In genomic region chr11:130894322-130895025, GRCh38 we compare ENCODE assay signal across 8 cellular contexts. TPM values are rescaled to one million over a fixed set of nuclear protein-coding genes. Genes with fewer than 3 reads are reported as not detected.
A peak's percentile ranks its signal among the peaks of the same experiment; 100 is the strongest.
DNase-seq lines count a peak whose midpoint lies in the region; ATAC-seq and TF ChIP-seq lines count a peak whose summit lies in the region.

No MANE protein-coding gene starts in this region.

- in situ Hi-C loops in transverse colon (cut with MboI; ENCODE audit: low pct_ligation_motif_present in 1 of 4, low pct_unique_long_range_greater_than_20kb in 1 of 4, low sequenced_read_pairs in 3 of 4): no loop called here

- H3K9me3 ChIP-seq in neutrophil (no peaks in the 10 kb centered on the region), transverse colon (no peaks in the 10 kb centered on the region)

- H3K27me3 Mint-ChIP-seq in activated T-helper 17 cell treated with anti-CD3 and anti-CD28 coated beads, Interleukin-2, amount 50 U/mL, for 72 hours: no peaks in the 10 kb centered on the region

- TF ChIP-seq CTCF in fibroblast of villous mesenchyme (IDR thresholded peaks at IDR 0.05; ENCODE audit: insufficient read depth, low read depth, low read length) (peak; percentile 87), neutrophil (IDR thresholded peaks at IDR 0.05) (peak; percentile 72), transverse colon (IDR thresholded peaks at IDR 0.05) (peak; percentile 79 to 90 (median 86))

- peak; percentile 86 for DNase-seq in DMS153 treated with DMSO at 0.1 percent for 48 hours (lab: John Stamatoyannopoulos, UW; ENCODE audit: unreplicated experiment)
- DNase-seq in KG1 (lab: John Stamatoyannopoulos, UW): peak; percentile 53
- peak; percentile 73 for DNase-seq in RKO (ENCODE audit: low spot score)
- DNase-seq in fibroblast of villous mesenchyme (ENCODE audit: low read depth): peak; percentile 77
- peak; percentile 74 for DNase-seq in transverse colon

- intact Hi-C loops in transverse colon (cut with DNase I; ENCODE audit: low total_unique reads): loop anchor here (1.0 to 5.0 kb wide), 2 partner anchors 32 to 462 kb away; no protein-coding TSS in a partner anchor

- no peak for TF ChIP-seq EP300 in transverse colon (IDR thresholded peaks at IDR 0.05; ENCODE audit: low read depth)

- H3K27me3 ChIP-seq in neutrophil: no peaks in the 10 kb centered on the region
- no peaks in the 10 kb centered on the region for H3K27me3 ChIP-seq in transverse colon

- H3K36me3 Mint-ChIP-seq in activated T-helper 17 cell treated with anti-CD3 and anti-CD28 coated beads, Interleukin-2, amount 50 U/mL, for 72 hours (ENCODE audit: low read depth): no peaks in the 10 kb centered on the region

- no peaks in the 10 kb centered on the region for H3K9me3 Mint-ChIP-seq in activated T-helper 17 cell treated with anti-CD3 and anti-CD28 coated beads, Interleukin-2, amount 50 U/mL, for 72 hours

- peaks cover 93% of the 10 kb centered on the region for H3K36me3 ChIP-seq in neutrophil
- H3K36me3 ChIP-seq in transverse colon: peaks cover 0 to 27% (median 12%) of the 10 kb centered on the region in 4 donors

- 17 to 19% methylated on average over 5 to 6 of the region's 6 CpGs for WGBS in transverse colon (ENCODE audit: low coverage in 1 of 2), 2 donors

- no peak for TF ChIP-seq POLR2A in transverse colon (IDR thresholded peaks at IDR 0.05)

- H3K4me1 Mint-ChIP-seq in activated T-helper 17 cell treated with anti-CD3 and anti-CD28 coated beads, Interleukin-2, amount 50 U/mL, for 72 hours: peaks cover 5% of the 10 kb centered on the region

- ATAC-seq in GM21528 (IDR thresholded peaks at IDR 0.05; ENCODE audit: low FRiP score, unreplicated experiment): peak; percentile 98
- ATAC-seq in activated T-helper 17 cell treated with anti-CD3 and anti-CD28 coated beads, Interleukin-2, amount 50 U/mL, for 72 hours (replicated peaks): peak; percentile 61

- H3K27ac ChIP-seq in neutrophil (no peak overlapping the region), transverse colon (peak overlapping the region; percentile 17 to 90 (median 81))

- H3K4me1 ChIP-seq in neutrophil (ENCODE audit: control insufficient read depth in 1 of 2, insufficient read depth in 1 of 2, low read depth in 1 of 2, low read length in 1 of 2): peaks cover 0 to 14% of the 10 kb centered on the region in 2 experiments
- H3K4me1 ChIP-seq in transverse colon: peaks cover 6 to 30% (median 17%) of the 10 kb centered on the region in 4 donors

- H3K4me3 Mint-ChIP-seq in activated T-helper 17 cell treated with anti-CD3 and anti-CD28 coated beads, Interleukin-2, amount 50 U/mL, for 72 hours: no peak overlapping the region

- H3K27ac Mint-ChIP-seq in activated T-helper 17 cell treated with anti-CD3 and anti-CD28 coated beads, Interleukin-2, amount 50 U/mL, for 72 hours: no peak overlapping the region

- H3K4me3 ChIP-seq in fibroblast of villous mesenchyme (ENCODE audit: low read depth, low read length) (no peak overlapping the region), neutrophil (ENCODE audit: low read depth in 1 of 2, low read length in 1 of 2) (no peak overlapping the region), transverse colon (no peak overlapping the region)

RNA-seq across cellular contexts. Expression of gene SNX19, which starts 21.8 kb away (rescaled TPM):
- 10 to 100 TPM; 16.4 to 33.8 TPM for total RNA-seq in activated T-helper 17 cell treated with anti-CD3 and anti-CD28 coated beads, Interleukin-2, amount 50 U/mL, for 72 hours
- total RNA-seq in fibroblast of villous mesenchyme: 96.3 and 106 TPM in 2 replicates
- 100 to 1,000 TPM in 3 of 4 donors, 10 to 100 TPM in 1; 89.8 to 193 (median 137) TPM for total RNA-seq in transverse colon
